ENCODE assay signal across 15 cellular contexts in the genomic region with DNA sequence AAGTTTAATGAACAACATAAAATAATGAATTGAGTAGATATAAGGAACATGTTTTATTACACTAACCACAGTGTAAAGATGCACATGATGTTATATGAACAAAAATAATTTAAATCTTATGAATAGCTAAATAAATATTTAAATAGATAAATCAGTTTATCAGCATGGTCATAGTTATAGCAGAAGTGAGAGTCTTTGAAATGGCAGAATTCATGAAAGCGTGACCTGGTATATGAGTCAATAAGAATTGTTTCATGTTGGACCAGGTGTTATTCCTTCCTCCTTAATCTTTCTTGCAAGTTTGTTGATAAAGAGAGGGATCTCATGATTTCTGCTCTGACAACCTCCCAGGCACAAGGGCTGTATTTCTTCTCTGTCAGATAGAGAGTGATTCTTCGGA. TPM values are rescaled to one million over a fixed set of nuclear protein-coding genes. Genes with fewer than 3 reads are reported as not detected.
DNase-seq lines count a peak whose midpoint lies in the region; ATAC-seq, FAIRE-seq and TF ChIP-seq lines count a peak whose summit lies in the region.
"Not testable (repeated sequence)": the region's sequence is repeated elsewhere in the genome, so short reads cannot be mapped to it uniquely, and the experiment has no call there.
"Had no signal": no experiment of that assay in that cellular context is flagged by ENCODE, and none has a peak within 500 bp of the region (broad histone marks: within the 10 kb centered on the region; RNA-seq: fewer than 3 reads in every experiment).

No MANE protein-coding gene starts in this region.

- FAIRE-seq in A549 (lab: Jason Lieb, UNC) (peak; percentile 98), GM12878 (lab: Jason Lieb, UNC) (peak; percentile 87)

- H2AFZ ChIP-seq in GM12878 (ENCODE audit: control insufficient read depth, low read depth, low read length) = not testable (repeated sequence)

- TF ChIP-seq CTCF in A549 (IDR thresholded peaks at IDR 0.05); GM12878 (IDR thresholded peaks at IDR 0.05 in 2 of 3, conservative IDR thresholded peaks at IDR 0.05 in 1 of 3; ENCODE audit: control insufficient read depth in 2 of 3, extremely low read depth in 1 of 3, insufficient read depth in 1 of 3, low read depth in 3 of 3, low read length in 3 of 3): not testable (repeated sequence)

- not testable (repeated sequence) for H3K4me2 ChIP-seq in A549; GM12878 (ENCODE audit: control insufficient read depth, insufficient read depth)

- TF ChIP-seq EP300 in A549 (IDR thresholded peaks at IDR 0.05); GM12878 (IDR thresholded peaks at IDR 0.05; ENCODE audit: borderline replicate concordance in 1 of 2, control insufficient read depth in 1 of 2, low read depth in 2 of 2, low read length in 2 of 2): not testable (repeated sequence)

- CTCF ChIA-PET in A549 (lab: Yijun Ruan, JAX) = interaction anchor here (1.3 kb wide), 1 partner anchor 29 kb away, joined by 3 read pairs; no protein-coding TSS in a partner anchor
- CTCF ChIA-PET in GM12878 (lab: Yijun Ruan, JAX) = not testable (repeated sequence)

- WGBS in A549 (ENCODE audit: missing lambda C conversion rate) = 64% methylated on average over 1 of the region's 2 CpGs
- 0% methylated on average over 1 of the region's 2 CpGs for WGBS in GM12878 (ENCODE audit: insufficient coverage, insufficient replicate concordance, low lambda C conversion rate, missing lambda C conversion rate)

- H3K27me3 ChIP-seq in GM12878 (replicated peaks in 1 of 2; ENCODE audit: control insufficient read depth in 2 of 2, insufficient read depth in 2 of 2, low read length in 1 of 2) = not testable (repeated sequence)

- H3K4me3 ChIP-seq in A549, GM12878: not testable (repeated sequence)

- H3K27ac ChIP-seq in A549; GM12878 (ENCODE audit: control insufficient read depth, insufficient read depth): not testable (repeated sequence)

- BruUV-seq in GM12878 (replicated peaks; lab: Mats Ljungman, UMichigan) = not testable (repeated sequence)

- not testable (repeated sequence) for H3K4me1 ChIP-seq in A549; GM12878 (ENCODE audit: control insufficient read depth, insufficient read depth, low read length)

- in situ Hi-C loops in GM12878 (cut with MboI) = not testable (repeated sequence)

- ATAC-seq in A549 = not testable (repeated sequence)
- ATAC-seq in GM18858 (IDR thresholded peaks at IDR 0.05; ENCODE audit: unreplicated experiment) (peak; percentile 97), GM19452 (IDR thresholded peaks at IDR 0.05; ENCODE audit: unreplicated experiment) (peak; percentile 87), GM21529 (IDR thresholded peaks at IDR 0.05; ENCODE audit: unreplicated experiment) (peak; percentile 91), HG02763 (IDR thresholded peaks at IDR 0.05; ENCODE audit: unreplicated experiment) (peak; percentile 61), HG03064 (IDR thresholded peaks at IDR 0.05; ENCODE audit: low read depth, unreplicated experiment) (peak; percentile 88), HG03378 (IDR thresholded peaks at IDR 0.05; ENCODE audit: unreplicated experiment) (peak; percentile 96), GM12878 (peak; percentile 96)

- TF ChIP-seq RAD21 in A549 (conservative IDR thresholded peaks at IDR 0.05 in 1 of 2, IDR thresholded peaks at IDR 0.05 in 1 of 2); GM12878 (IDR thresholded peaks at IDR 0.05; ENCODE audit: insufficient read depth, low read depth, low read length): not testable (repeated sequence)

- intact Hi-C loops in GM12878 (cut with micrococcal nuclease; ENCODE audit: unreplicated experiment) = not testable (repeated sequence)

- not testable (repeated sequence) for TF ChIP-seq POLR2A in A549 (IDR thresholded peaks at IDR 0.05; ENCODE audit: low read length); GM12878 (IDR thresholded peaks at IDR 0.05; ENCODE audit: low read depth, low read length)

- H3K9me3 ChIP-seq in A549; GM12878 (replicated peaks; ENCODE audit: control insufficient read depth, insufficient read depth, low read length): not testable (repeated sequence)

- not testable (repeated sequence) for H3K36me3 ChIP-seq in GM12878 (ENCODE audit: control insufficient read depth in 2 of 2, insufficient read depth in 2 of 2, low read length in 1 of 2)

- POLR2A ChIA-PET in A549 (lab: Yijun Ruan, JAX); GM12878 (lab: Charles Lee): not testable (repeated sequence)

- H3K9ac ChIP-seq in GM12878 (ENCODE audit: control insufficient read depth, insufficient read depth, low read length) = not testable (repeated sequence)

- not testable (repeated sequence) for H3K79me2 ChIP-seq in GM12878 (ENCODE audit: control insufficient read depth, insufficient read depth, low read length)

- DNase-seq in A549 (ENCODE audit: low read depth in 1 of 2, low spot score in 1 of 2); GM12878 (ENCODE audit: low read depth, low spot score): not testable (repeated sequence)

- RAD21 ChIA-PET in GM12878 (lab: Charles Lee; ENCODE audit: unreplicated experiment) = not testable (repeated sequence)

- SMC1A ChIA-PET in GM12878 (lab: Charles Lee; ENCODE audit: uncharacterized antibody, unreplicated experiment) = not testable (repeated sequence)

- H4K20me1 ChIP-seq in GM12878 (ENCODE audit: control insufficient read depth, insufficient read depth) = not testable (repeated sequence)

RNA-seq across cellular contexts. Expression of a gene that starts 0.7 kb away (rescaled TPM):
- polyA plus RNA-seq in A549 (2011; rRNA removed) = not detected in 2 replicates
- not detected in 2 replicates for polyA plus RNA-seq in A549 (2012; cell fraction: cytosol; rRNA removed)
- polyA plus RNA-seq in A549 (2012; cell fraction: nucleus; rRNA removed) = not detected in 2 replicates
- not detected in 3 replicates for polyA plus RNA-seq in A549 (2017; fragmentation: RNase III; extraction: RNeasy Plus Mini Kit Qiagen cat#74134 plus additional on column Dnase treatment)
- polyA minus RNA-seq in A549 (2011; rRNA and poly(A)+ RNA removed) = not detected in 2 replicates
- total RNA-seq in GM12878 (2013; cell fraction: nucleolus; rRNA removed) = 4.9 and 6.9 TPM in 2 replicates
- not detected in 2 replicates for total RNA-seq in GM12878 (2014; rRNA removed)
- total RNA-seq in GM12878 (2014; rRNA removed; fragmentation: Illumina TruSeq; extraction: Trizol) = not detected in 2 replicates
- total RNA-seq in GM12878 (2021) = not detected in 2 replicates
- polyA plus RNA-seq in GM12878 (2011; ENCODE audit: low read depth) = not detected
- 0.06 TPM in 1 of 2 replicates, not detected in the other for polyA plus RNA-seq in GM12878 (2011; rRNA removed)
- polyA plus RNA-seq in GM12878 (2011; cell fraction: cytosol; rRNA removed) = not detected in 2 replicates
- polyA plus RNA-seq in GM12878 (2011; cell fraction: nucleus; rRNA removed) = 0.38 and 1.4 TPM in 2 replicates
- polyA plus RNA-seq in GM12878 (2012) = not detected in 2 replicates
- not detected in 2 replicates for polyA plus RNA-seq in GM12878 (2014; fragmentation: Illumina TruSeq; extraction: Trizol)
- polyA plus RNA-seq in GM12878 (2014; fragmentation: Nextera tagmentation; extraction: Ambion mirVana) = not detected
- not detected in 2 replicates for polyA plus RNA-seq in GM12878 (2014; rRNA removed)
- polyA plus RNA-seq in GM12878 (2016; fragmentation: Nextera tagmentation; extraction: Ambion mirVana) = not detected
- 0.37 TPM in 1 of 2 replicates, not detected in the other for polyA minus RNA-seq in GM12878 (2011; rRNA and poly(A)+ RNA removed)
- not detected in 2 replicates for polyA minus RNA-seq in GM12878 (2011; cell fraction: cytosol; rRNA and poly(A)+ RNA removed)
- 0.60 TPM in 1 of 2 replicates, not detected in the other for polyA minus RNA-seq in GM12878 (2011; cell fraction: nucleus; rRNA and poly(A)+ RNA removed)
- total RNA-seq: activated CD4-positive, alpha-beta memory T cell treated with anti-CD3 and anti-CD28 coated beads, Interleukin-2, amount 10 ng/mL, durations not matched to agents 7 days and 5 days; activated naive CD8-positive, alpha-beta T cell treated with anti-CD3 and anti-CD28 coated beads, Interleukin-2, amount 10 ng/mL, durations not matched to agents 7 days and 5 days; H9; lung microvascular endothelial cell; Peyer's patch; progenitor cell of endocrine pancreas; sigmoid colon had no signal
- polyA plus RNA-seq: sigmoid colon had no signal

RNA-seq across cellular contexts. Expression of a gene that starts 16.5 kb away (rescaled TPM):
- polyA plus RNA-seq in A549 (2011; rRNA removed) (not detected in 2 replicates), A549 (2017; fragmentation: RNase III; extraction: RNeasy Plus Mini Kit Qiagen cat#74134 plus additional on column Dnase treatment) (not detected in 3 replicates), GM12878 (2011; rRNA removed) (0.04 and 0.14 TPM in 2 replicates), GM12878 (2014; fragmentation: Illumina TruSeq; extraction: Trizol) (not detected in 2 replicates), GM12878 (2014; fragmentation: Nextera tagmentation; extraction: Ambion mirVana) (not detected), GM12878 (2014; rRNA removed) (not detected in 2 replicates), GM12878 (2016; fragmentation: Nextera tagmentation; extraction: Ambion mirVana) (not detected)
- polyA plus RNA-seq in A549 (2012; cell fraction: cytosol; rRNA removed) = not detected in 2 replicates
- polyA plus RNA-seq in A549 (2012; cell fraction: nucleus; rRNA removed) = not detected in 2 replicates
- not detected in 2 replicates for polyA minus RNA-seq in A549 (2011; rRNA and poly(A)+ RNA removed)
- total RNA-seq in GM12878 (2013; cell fraction: nucleolus; rRNA removed) = 1.2 and 2.0 TPM in 2 replicates
- total RNA-seq in GM12878 (2014; rRNA removed) (0.22 TPM in 1 of 2 replicates, not detected in the other), GM12878 (2014; rRNA removed; fragmentation: Illumina TruSeq; extraction: Trizol) (not detected in 2 replicates), GM12878 (2021) (not detected in 2 replicates)
- polyA plus RNA-seq in GM12878 (2011; ENCODE audit: low read depth) = not detected
- polyA plus RNA-seq in GM12878 (2011; cell fraction: cytosol; rRNA removed) = not detected in 2 replicates
- polyA plus RNA-seq in GM12878 (2011; cell fraction: nucleus; rRNA removed) = 0.25 and 0.39 TPM in 2 replicates
- not detected in 2 replicates for polyA plus RNA-seq in GM12878 (2012)
- polyA minus RNA-seq in GM12878 (2011; rRNA and poly(A)+ RNA removed) = not detected in 2 replicates
- not detected in 2 replicates for polyA minus RNA-seq in GM12878 (2011; cell fraction: cytosol; rRNA and poly(A)+ RNA removed)
- polyA minus RNA-seq in GM12878 (2011; cell fraction: nucleus; rRNA and poly(A)+ RNA removed) = 0.36 TPM in 1 of 2 replicates, not detected in the other
- total RNA-seq: activated CD4-positive, alpha-beta memory T cell treated with anti-CD3 and anti-CD28 coated beads, Interleukin-2, amount 10 ng/mL, durations not matched to agents 7 days and 5 days; activated naive CD8-positive, alpha-beta T cell treated with anti-CD3 and anti-CD28 coated beads, Interleukin-2, amount 10 ng/mL, durations not matched to agents 7 days and 5 days; H9; lung microvascular endothelial cell; Peyer's patch; progenitor cell of endocrine pancreas; sigmoid colon had no signal
- polyA plus RNA-seq: sigmoid colon had no signal

RNA-seq across cellular contexts. Expression of a gene that starts 18.0 kb away (rescaled TPM):
- polyA plus RNA-seq in A549 (2011; rRNA removed) = not detected in 2 replicates
- not detected in 2 replicates for polyA plus RNA-seq in A549 (2012; cell fraction: cytosol; rRNA removed)
- polyA plus RNA-seq in A549 (2012; cell fraction: nucleus; rRNA removed) = not detected in 2 replicates
- polyA plus RNA-seq in A549 (2017; fragmentation: RNase III; extraction: RNeasy Plus Mini Kit Qiagen cat#74134 plus additional on column Dnase treatment) = not detected in 3 replicates
- not detected in 2 replicates for polyA minus RNA-seq in A549 (2011; rRNA and poly(A)+ RNA removed)
- total RNA-seq in GM12878 (2013; cell fraction: nucleolus; rRNA removed) = 5.9 and 6.9 TPM in 2 replicates
- 0.33 and 0.73 TPM in 2 replicates for total RNA-seq in GM12878 (2014; rRNA removed)
- 0.31 and 0.46 TPM in 2 replicates for total RNA-seq in GM12878 (2014; rRNA removed; fragmentation: Illumina TruSeq; extraction: Trizol)
- 0.26 TPM in 1 of 2 replicates, not detected in the other for total RNA-seq in GM12878 (2021)
- not detected for polyA plus RNA-seq in GM12878 (2011; ENCODE audit: low read depth)
- 2.8 and 3.7 TPM in 2 replicates for polyA plus RNA-seq in GM12878 (2011; rRNA removed)
- 1.2 and 2.1 TPM in 2 replicates for polyA plus RNA-seq in GM12878 (2011; cell fraction: cytosol; rRNA removed)
- polyA plus RNA-seq in GM12878 (2011; cell fraction: nucleus; rRNA removed) = 2.0 and 3.0 TPM in 2 replicates
- 0.23 and 0.36 TPM in 2 replicates for polyA plus RNA-seq in GM12878 (2012)
- 0.43 and 1.1 TPM in 2 replicates for polyA plus RNA-seq in GM12878 (2014; fragmentation: Illumina TruSeq; extraction: Trizol)
- polyA plus RNA-seq in GM12878 (2014; fragmentation: Nextera tagmentation; extraction: Ambion mirVana) = 1 to 10 TPM; 1.3 to 1.8 TPM
- polyA plus RNA-seq in GM12878 (2014; rRNA removed) = 0.06 and 0.59 TPM in 2 replicates
- polyA plus RNA-seq in GM12878 (2016; fragmentation: Nextera tagmentation; extraction: Ambion mirVana) = not detected
- 3.3 and 3.8 TPM in 2 replicates for polyA minus RNA-seq in GM12878 (2011; rRNA and poly(A)+ RNA removed)
- not detected in 2 replicates for polyA minus RNA-seq in GM12878 (2011; cell fraction: cytosol; rRNA and poly(A)+ RNA removed)
- 2.6 and 3.0 TPM in 2 replicates for polyA minus RNA-seq in GM12878 (2011; cell fraction: nucleus; rRNA and poly(A)+ RNA removed)
- total RNA-seq: activated CD4-positive, alpha-beta memory T cell treated with anti-CD3 and anti-CD28 coated beads, Interleukin-2, amount 10 ng/mL, durations not matched to agents 7 days and 5 days; activated naive CD8-positive, alpha-beta T cell treated with anti-CD3 and anti-CD28 coated beads, Interleukin-2, amount 10 ng/mL, durations not matched to agents 7 days and 5 days; H9; lung microvascular endothelial cell; Peyer's patch; progenitor cell of endocrine pancreas had no signal

RNA-seq across cellular contexts. Expression of a gene that starts 32.0 kb away (rescaled TPM):
- 25.3 and 27.4 TPM in 2 replicates for polyA plus RNA-seq in A549 (2011; rRNA removed)
- polyA plus RNA-seq in A549 (2012; cell fraction: cytosol; rRNA removed) = 4.5 and 5.3 TPM in 2 replicates
- polyA plus RNA-seq in A549 (2012; cell fraction: nucleus; rRNA removed) = 3.7 and 4.3 TPM in 2 replicates
- 17.8 to 19.5 TPM (median 18.6 TPM) in 3 replicates for polyA plus RNA-seq in A549 (2017; fragmentation: RNase III; extraction: RNeasy Plus Mini Kit Qiagen cat#74134 plus additional on column Dnase treatment)
- polyA minus RNA-seq in A549 (2011; rRNA and poly(A)+ RNA removed) = 19.2 and 21.6 TPM in 2 replicates
- 61.0 and 61.2 TPM in 2 replicates for total RNA-seq in GM12878 (2013; cell fraction: nucleolus; rRNA removed)
- total RNA-seq in GM12878 (2014; rRNA removed) = 17.7 and 20.2 TPM in 2 replicates
- total RNA-seq in GM12878 (2014; rRNA removed; fragmentation: Illumina TruSeq; extraction: Trizol) = 15.3 and 15.8 TPM in 2 replicates
- 17.2 and 17.7 TPM in 2 replicates for total RNA-seq in GM12878 (2021)
- polyA plus RNA-seq in GM12878 (2011; ENCODE audit: low read depth) = 6.7 TPM
- 37.7 and 53.4 TPM in 2 replicates for polyA plus RNA-seq in GM12878 (2011; rRNA removed)
- polyA plus RNA-seq in GM12878 (2011; cell fraction: cytosol; rRNA removed) = 14.3 and 14.9 TPM in 2 replicates
- polyA plus RNA-seq in GM12878 (2011; cell fraction: nucleus; rRNA removed) = 31.9 and 42.0 TPM in 2 replicates
- polyA plus RNA-seq in GM12878 (2012) = 8.9 and 14.1 TPM in 2 replicates
- 18.3 and 23.1 TPM in 2 replicates for polyA plus RNA-seq in GM12878 (2014; fragmentation: Illumina TruSeq; extraction: Trizol)
- 1 to 10 TPM; 3.8 to 5.8 TPM for polyA plus RNA-seq in GM12878 (2014; fragmentation: Nextera tagmentation; extraction: Ambion mirVana)
- polyA plus RNA-seq in GM12878 (2014; rRNA removed) = 13.7 and 15.8 TPM in 2 replicates
- 10 to 100 TPM; 17.5 to 18.6 TPM for polyA plus RNA-seq in GM12878 (2016; fragmentation: Nextera tagmentation; extraction: Ambion mirVana)
- polyA minus RNA-seq in GM12878 (2011; rRNA and poly(A)+ RNA removed) = 34.8 and 44.0 TPM in 2 replicates
- 11.2 and 14.0 TPM in 2 replicates for polyA minus RNA-seq in GM12878 (2011; cell fraction: cytosol; rRNA and poly(A)+ RNA removed)
- 49.2 and 52.4 TPM in 2 replicates for polyA minus RNA-seq in GM12878 (2011; cell fraction: nucleus; rRNA and poly(A)+ RNA removed)

RNA-seq across cellular contexts. Expression of a gene that starts 41.7 kb away (rescaled TPM):
- polyA plus RNA-seq in A549 (2011; rRNA removed) (not detected in 2 replicates), A549 (2017; fragmentation: RNase III; extraction: RNeasy Plus Mini Kit Qiagen cat#74134 plus additional on column Dnase treatment) (not detected in 3 replicates), GM12878 (2011; rRNA removed) (not detected in 2 replicates), GM12878 (2014; fragmentation: Illumina TruSeq; extraction: Trizol) (not detected in 2 replicates), GM12878 (2014; fragmentation: Nextera tagmentation; extraction: Ambion mirVana) (not detected), GM12878 (2014; rRNA removed) (not detected in 2 replicates), GM12878 (2016; fragmentation: Nextera tagmentation; extraction: Ambion mirVana) (not detected)
- polyA plus RNA-seq in A549 (2012; cell fraction: cytosol; rRNA removed) = not detected in 2 replicates
- polyA plus RNA-seq in A549 (2012; cell fraction: nucleus; rRNA removed) = not detected in 2 replicates
- not detected in 2 replicates for polyA minus RNA-seq in A549 (2011; rRNA and poly(A)+ RNA removed)
- total RNA-seq in GM12878 (2013; cell fraction: nucleolus; rRNA removed) = not detected in 2 replicates
- total RNA-seq in GM12878 (2014; rRNA removed) (not detected in 2 replicates), GM12878 (2014; rRNA removed; fragmentation: Illumina TruSeq; extraction: Trizol) (not detected in 2 replicates), GM12878 (2021) (not detected in 2 replicates)
- polyA plus RNA-seq in GM12878 (2011; ENCODE audit: low read depth) = not detected
- polyA plus RNA-seq in GM12878 (2011; cell fraction: cytosol; rRNA removed) = not detected in 2 replicates
- polyA plus RNA-seq in GM12878 (2011; cell fraction: nucleus; rRNA removed) = not detected in 2 replicates
- polyA plus RNA-seq in GM12878 (2012) = not detected in 2 replicates
- not detected in 2 replicates for polyA minus RNA-seq in GM12878 (2011; rRNA and poly(A)+ RNA removed)
- polyA minus RNA-seq in GM12878 (2011; cell fraction: cytosol; rRNA and poly(A)+ RNA removed) = not detected in 2 replicates
- not detected in 2 replicates for polyA minus RNA-seq in GM12878 (2011; cell fraction: nucleus; rRNA and poly(A)+ RNA removed)
- total RNA-seq: activated CD4-positive, alpha-beta memory T cell treated with anti-CD3 and anti-CD28 coated beads, Interleukin-2, amount 10 ng/mL, durations not matched to agents 7 days and 5 days; activated naive CD8-positive, alpha-beta T cell treated with anti-CD3 and anti-CD28 coated beads, Interleukin-2, amount 10 ng/mL, durations not matched to agents 7 days and 5 days; H9; lung microvascular endothelial cell; Peyer's patch; progenitor cell of endocrine pancreas; sigmoid colon had no signal
- polyA plus RNA-seq: sigmoid colon had no signal
